8 cellular contexts compared by ENCODE assay signal in genomic region chr14:50667491-50668007, GRCh38. TPM values are rescaled to one million over a fixed set of nuclear protein-coding genes. Genes with fewer than 3 reads are reported as not detected.
DNase-seq lines count a peak whose midpoint lies in the region; ATAC-seq and TF ChIP-seq lines count a peak whose summit lies in the region.

No MANE protein-coding gene starts in this region.

- peaks cover 31% of the 10 kb centered on the region for H3K4me1 ChIP-seq in Karpas-422 (ENCODE audit: low read length)
- peaks cover 0 to 25% of the 10 kb centered on the region in 2 donors for H3K4me1 ChIP-seq in right atrium auricular region

- H3K4me2 ChIP-seq in Karpas-422 (ENCODE audit: low read depth, low read length, poor library complexity, severe bottlenecking) = peak overlapping the region; percentile 91

- TF ChIP-seq CTCF in right atrium auricular region (IDR thresholded peaks at IDR 0.05) = no peak

- H3K9me3 ChIP-seq in Karpas-422 (ENCODE audit: low read length) (no peaks in the 10 kb centered on the region), right atrium auricular region (no peaks in the 10 kb centered on the region)

- H3K36me3 ChIP-seq in Karpas-422 (ENCODE audit: insufficient read depth, low read length) (peaks cover 6% of the 10 kb centered on the region; the same call in 1 of the 2 replicates), right atrium auricular region (no peaks in the 10 kb centered on the region)

- peak overlapping the region; percentile 98 for H2AFZ ChIP-seq in Karpas-422 (ENCODE audit: low read length)

- H3K4me3 ChIP-seq in Karpas-422 (ENCODE audit: low read length) (peak overlapping the region; percentile 75), right atrium auricular region (peak overlapping the region; percentile 68 to 78), skin epidermis (peak overlapping the region; percentile 59 to 96 (median 92))

- H3K27me3 ChIP-seq in Karpas-422 (ENCODE audit: low read length) = no peaks in the 10 kb centered on the region
- no peaks in the 10 kb centered on the region for H3K27me3 ChIP-seq in right atrium auricular region

- ATAC-seq in GM21529 (IDR thresholded peaks at IDR 0.05; ENCODE audit: unreplicated experiment) = peak; percentile 45

- DNase-seq in NCI-H1436 (lab: John Stamatoyannopoulos, UW) (peak; percentile 3), NCI-H1436 treated with DMSO at 0.1 percent for 48 hours (lab: John Stamatoyannopoulos, UW) (no peak), Karpas-422 (peak; percentile 72), right atrium auricular region (ENCODE audit: low spot score) (no peak), UCSD-AML1 (lab: John Stamatoyannopoulos, UW; ENCODE audit: unreplicated experiment) (no peak)
- DNase-seq in activated effector memory CD4-positive, alpha-beta T cell treated with anti-CD3 and anti-CD28 coated beads, Interleukin-2, amount 50 U/mL, for 16 hours = peak; percentile 75

- peaks cover 22% of the 10 kb centered on the region for H3K79me2 ChIP-seq in Karpas-422 (ENCODE audit: low read length)

- peak overlapping the region; percentile 76 for H3K9ac ChIP-seq in Karpas-422 (ENCODE audit: low read length)

- no peaks in the 10 kb centered on the region for H3K9me2 ChIP-seq in Karpas-422 (replicated peaks; ENCODE audit: insufficient read depth, low read length)

- H3K27ac ChIP-seq in Karpas-422 (ENCODE audit: low read length) (no peak overlapping the region), right atrium auricular region (peak overlapping the region; percentile 94 to 97), skin epidermis (peak overlapping the region; percentile 60 to 99 (median 92))

- H4K20me1 ChIP-seq in Karpas-422 (ENCODE audit: insufficient read depth, low read depth, low read length) = no peaks in the 10 kb centered on the region

RNA-seq across cellular contexts. Expression of gene SAV1, which starts 0.6 kb away (rescaled TPM):
- 14.7 and 22.0 TPM in 2 replicates for total RNA-seq in Karpas-422 (2014; rRNA removed; shearing (Covaris generic); ENCODE audit: low replicate concordance)
- 10 to 100 TPM; 25.4 to 29.7 TPM for total RNA-seq in right atrium auricular region

Comparison
In these comparisons a context has a peak if more than half of its experiments do, and no peak if none do; other contexts are left out.
1. DNase-seq: peak in NCI-H1436 (single experiment), Karpas-422 (single experiment) and activated effector memory CD4-positive, alpha-beta T cell treated with anti-CD3 and anti-CD28 coated beads, Interleukin-2, amount 50 U/mL, for 16 hours (single experiment); none in NCI-H1436 treated with DMSO at 0.1 percent for 48 hours (single experiment), right atrium auricular region (single experiment) and UCSD-AML1 (single experiment).
2. Peak in every context shown above with its lines, with median percentiles within 50 percentile points of each other: H3K4me3 ChIP-seq.